In genomic region chr3:111769110-111769509, GRCh38 we compare ENCODE assay signal across 14 cellular contexts.
DNase-seq lines count a peak whose midpoint lies in the region; ATAC-seq and TF ChIP-seq lines count a peak whose summit lies in the region.
"Had no signal": no experiment of that assay in that cellular context is flagged by ENCODE, and none has a peak within 500 bp of the region (broad histone marks: within the 10 kb centered on the region; RNA-seq: fewer than 3 reads in every experiment).

No MANE protein-coding gene starts in this region.

- no peaks in the 10 kb centered on the region for H3K27me3 Mint-ChIP-seq in T-cell
- H3K27me3 Mint-ChIP-seq: activated B cell treated with CpG ODN at 0.5 μM for 24 hours had no signal

- H3K27ac ChIP-seq in Karpas-422 (ENCODE audit: low read length) = peak overlapping the region; percentile 94
- H3K27ac ChIP-seq in esophagus muscularis mucosa (replicated peaks in 1 of 4) = peak overlapping the region; percentile 51 to 64 (median 54)
- peak overlapping the region; percentile 56 to 88 (median 72) for H3K27ac ChIP-seq in right lobe of liver
- H3K27ac ChIP-seq in smooth muscle cell (ENCODE audit: low read depth) = no peak overlapping the region
- H3K27ac ChIP-seq: KMS-11 had no signal

- TF ChIP-seq EP300 in esophagus muscularis mucosa (IDR thresholded peaks at IDR 0.05) = no peak

- H3K4me1 ChIP-seq in Karpas-422 (ENCODE audit: low read length) (peaks cover 82% of the 10 kb centered on the region), esophagus muscularis mucosa (peaks cover 32 to 49% (median 34%) of the 10 kb centered on the region in 4 donors), right lobe of liver (peaks cover 0 to 58% (median 21%) of the 10 kb centered on the region in 4 donors), smooth muscle cell (ENCODE audit: low read depth) (no peaks in the 10 kb centered on the region)

- H3K36me3 ChIP-seq in Karpas-422 (ENCODE audit: insufficient read depth, low read length) (no peaks in the 10 kb centered on the region), esophagus muscularis mucosa (no peaks in the 10 kb centered on the region), right lobe of liver (no peaks in the 10 kb centered on the region), smooth muscle cell (ENCODE audit: low read depth) (no peaks in the 10 kb centered on the region)
- H3K36me3 ChIP-seq: ovary had no signal

- TF ChIP-seq POLR2A in esophagus muscularis mucosa (IDR thresholded peaks at IDR 0.05; ENCODE audit: low read depth) (no peak), right lobe of liver (IDR thresholded peaks at IDR 0.05) (no peak)

- no peak overlapping the region for H3K27ac Mint-ChIP-seq in T-cell
- H3K27ac Mint-ChIP-seq: activated B cell treated with CpG ODN at 0.5 μM for 24 hours had no signal

- POLR2A ChIA-PET in T-cell (lab: Charles Lee) = no interaction called here

- H3F3A ChIP-seq in smooth muscle cell (ENCODE audit: low read depth) = peaks cover under 1% of the 10 kb centered on the region

- no peaks in the 10 kb centered on the region for H3K9me3 ChIP-seq in Karpas-422 (ENCODE audit: low read length)
- H3K9me3 ChIP-seq in esophagus muscularis mucosa = no peaks in the 10 kb centered on the region
- no peaks in the 10 kb centered on the region for H3K9me3 ChIP-seq in right lobe of liver
- no peaks in the 10 kb centered on the region for H3K9me3 ChIP-seq in smooth muscle cell (replicated peaks; ENCODE audit: low read depth)
- H3K9me3 ChIP-seq: ovary had no signal

- no peak overlapping the region for H2AFZ ChIP-seq in Karpas-422 (ENCODE audit: low read length)
- no peak overlapping the region for H2AFZ ChIP-seq in smooth muscle cell (ENCODE audit: low read depth)

- H3K79me2 ChIP-seq in Karpas-422 (ENCODE audit: low read length) = no peaks in the 10 kb centered on the region
- H3K79me2 ChIP-seq in smooth muscle cell (ENCODE audit: low read depth) = no peaks in the 10 kb centered on the region

- H3K9ac ChIP-seq in Karpas-422 (ENCODE audit: low read length) (peak overlapping the region; percentile 52), smooth muscle cell (ENCODE audit: low read depth) (no peak overlapping the region)
- H3K9ac ChIP-seq: KMS-11 had no signal

- H3K4me3 ChIP-seq in Karpas-422 (ENCODE audit: low read length) (peak overlapping the region; percentile 25; the same call in 1 of the 2 replicates), esophagus muscularis mucosa (no peak overlapping the region), right lobe of liver (no peak overlapping the region), smooth muscle cell (no peak overlapping the region)
- H3K4me3 ChIP-seq: ovary had no signal

- H3K4me2 ChIP-seq in Karpas-422 (ENCODE audit: low read depth, low read length, poor library complexity, severe bottlenecking) = peak overlapping the region; percentile 64
- peak overlapping the region; percentile 11 for H3K4me2 ChIP-seq in smooth muscle cell
- H3K4me2 ChIP-seq: KMS-11 had no signal

- H3K4me3 Mint-ChIP-seq in T-cell = no peak overlapping the region
- H3K4me3 Mint-ChIP-seq: activated B cell treated with CpG ODN at 0.5 μM for 24 hours had no signal

- no peaks in the 10 kb centered on the region for H3K4me1 Mint-ChIP-seq in T-cell
- H3K4me1 Mint-ChIP-seq: activated B cell treated with CpG ODN at 0.5 μM for 24 hours had no signal

- intact Hi-C loops in esophagus muscularis mucosa (cut with DNase I) = no loop called here
- intact Hi-C loops in right lobe of liver (cut with DNase I) = no loop called here

- no peaks in the 10 kb centered on the region for H3K27me3 ChIP-seq in Karpas-422 (ENCODE audit: low read length)
- no peaks in the 10 kb centered on the region for H3K27me3 ChIP-seq in esophagus muscularis mucosa
- H3K27me3 ChIP-seq in right lobe of liver = no peaks in the 10 kb centered on the region
- no peaks in the 10 kb centered on the region for H3K27me3 ChIP-seq in smooth muscle cell (ENCODE audit: low read depth)
- H3K27me3 ChIP-seq: ovary had no signal

- no peaks in the 10 kb centered on the region for H3K9me2 ChIP-seq in Karpas-422 (replicated peaks; ENCODE audit: insufficient read depth, low read length)

- peak in 1 of 3 experiments; percentile 19 for TF ChIP-seq CTCF in esophagus muscularis mucosa (IDR thresholded peaks at IDR 0.05)
- TF ChIP-seq CTCF in right lobe of liver (IDR thresholded peaks at IDR 0.05) = peak in 1 of 4 donors; percentile 28
- TF ChIP-seq CTCF in smooth muscle cell (IDR thresholded peaks at IDR 0.05; ENCODE audit: borderline replicate concordance, insufficient read depth, poor library complexity, severe bottlenecking) = no peak

- no peaks in the 10 kb centered on the region for H3K36me3 Mint-ChIP-seq in T-cell

- no peaks in the 10 kb centered on the region for H4K20me1 ChIP-seq in Karpas-422 (ENCODE audit: insufficient read depth, low read depth, low read length)
- H4K20me1 ChIP-seq in smooth muscle cell (ENCODE audit: low read depth) = no peaks in the 10 kb centered on the region

- DNase-seq in Karpas-422 (no peak), esophagus muscularis mucosa (ENCODE audit: extremely low spot score) (no peak), right lobe of liver (peak in 1 of 3 donors; percentile 55), smooth muscle cell (lab: John Stamatoyannopoulos, UW; ENCODE audit: unreplicated experiment) (no peak), iPS-NIHi7 (ENCODE audit: extremely low spot score) (no peak), T-cell (no peak)
- DNase-seq in stimulated activated naive CD4-positive, alpha-beta T cell treated with Interleukin-2 at 50 U/mL for 16 hours (lab: John Stamatoyannopoulos, UW) = no peak
- DNase-seq: activated B cell treated with CpG ODN at 0.5 μM for 24 hours, activated gamma-delta T cell treated with Interleukin-2 at 50 U/mL for 16 hours, NCI-H1436, OCI-M1 had no signal

- CTCF ChIA-PET in T-cell (lab: Charles Lee) = no interaction called here

- no peaks in the 10 kb centered on the region for H3K9me3 Mint-ChIP-seq in T-cell
- H3K9me3 Mint-ChIP-seq: activated B cell treated with CpG ODN at 0.5 μM for 24 hours had no signal

- peak; percentile 70 to 89 (median 76) for ATAC-seq in right lobe of liver
- ATAC-seq in GM19023 (IDR thresholded peaks at IDR 0.05; ENCODE audit: unreplicated experiment) = no peak
- no peak for ATAC-seq in T-cell (replicated peaks in 1 of 4)

Comparison
In these comparisons a context has a peak if more than half of its experiments do, and no peak if none do; other contexts are left out.
1. ATAC-seq: peak in right lobe of liver (4 of 4); none in GM19023 (single experiment) and T-cell (0 of 4).